Comparison of ENCODE assay signal across 22 cellular contexts in genomic region chr14:74771409-74771808, GRCh38.
"Had no signal": no experiment of that assay in that cellular context is flagged by ENCODE, and none has a peak within 500 bp of the region (broad histone marks: within the 10 kb centered on the region; RNA-seq: fewer than 3 reads in every experiment).

No MANE protein-coding gene starts in this region.

- H3K27ac ChIP-seq: heart left ventricle, thyroid gland, uterus had no signal

- H3K4me3 ChIP-seq: heart left ventricle, lung, thyroid gland, uterus had no signal

- DNase-seq: activated CD4-positive, alpha-beta T cell treated with anti-CD3 and anti-CD28 coated beads for 1 hour; activated CD4-positive, alpha-beta T cell treated with anti-CD3 and anti-CD28 coated beads, Interleukin-2, amount 50 U/mL, for 48 hours; activated gamma-delta T cell treated with Interleukin-2 at 50 U/mL for 16 hours; activated naive CD8-positive, alpha-beta T cell treated with anti-CD3 and anti-CD28 coated beads, Interleukin-2, amount 10 ng/mL, durations not matched to agents 7 days and 5 days; activated T-cell treated with anti-CD3 and anti-CD28 coated beads, Interleukin-2, amount 50 U/mL, for 4 hours; effector CD8-positive, alpha-beta T cell; foreskin melanocyte; heart left ventricle; left colon; nucleus accumbens; posterior cingulate gyrus; retina; stimulated activated CD4-positive, alpha-beta T cell treated with anti-CD3 and anti-CD28 coated beads, Interleukin-15, amount 100 ng/mL, for 24 hours; stimulated activated CD4-positive, alpha-beta T cell treated with anti-CD3 and anti-CD28 coated beads, Interleukin-4, amount 100 ng/mL, for 1 hour; stimulated activated naive B cell treated with anti-CD40 and anti-IgM and Interleukin-4, amounts not matched to agents 10 μg/mL and 1 μg/mL and 100 μg/mL, for 72 hours; SW 1271; thyroid gland; uterus had no signal

- H3K4me1 ChIP-seq: uterus had no signal

- H3K27ac Mint-ChIP-seq: activated naive CD8-positive, alpha-beta T cell treated with anti-CD3 and anti-CD28 coated beads, Interleukin-2, amount 10 ng/mL, durations not matched to agents 7 days and 5 days; stimulated activated naive B cell treated with anti-CD40 and anti-IgM and Interleukin-4, amounts not matched to agents 10 μg/mL and 1 μg/mL and 100 μg/mL, for 72 hours; T-helper 2 cell treated with Interferon-gamma antibody and Interleukin-4, amounts not matched to agents 5 μg/mL and 100 μg/mL, for 36 hours had no signal

- H3K4me3 Mint-ChIP-seq: activated naive CD8-positive, alpha-beta T cell treated with anti-CD3 and anti-CD28 coated beads, Interleukin-2, amount 10 ng/mL, durations not matched to agents 7 days and 5 days; activated T-cell treated with anti-CD3 and anti-CD28 coated beads, Interleukin-2, amount 50 U/mL, for 4 hours; central memory CD8-positive, alpha-beta T cell; stimulated activated naive B cell treated with anti-CD40 and anti-IgM and Interleukin-4, amounts not matched to agents 10 μg/mL and 1 μg/mL and 100 μg/mL, for 72 hours; T-helper 2 cell treated with Interferon-gamma antibody and Interleukin-4, amounts not matched to agents 5 μg/mL and 100 μg/mL, for 36 hours had no signal

- H3K36me3 ChIP-seq: thyroid gland, uterus had no signal

- H3K9me3 Mint-ChIP-seq: activated naive CD8-positive, alpha-beta T cell treated with anti-CD3 and anti-CD28 coated beads, Interleukin-2, amount 10 ng/mL, durations not matched to agents 7 days and 5 days; activated T-cell treated with anti-CD3 and anti-CD28 coated beads, Interleukin-2, amount 50 U/mL, for 4 hours; brain; central memory CD8-positive, alpha-beta T cell; stimulated activated naive B cell treated with anti-CD40 and anti-IgM and Interleukin-4, amounts not matched to agents 10 μg/mL and 1 μg/mL and 100 μg/mL, for 72 hours; T-helper 2 cell treated with Interferon-gamma antibody and Interleukin-4, amounts not matched to agents 5 μg/mL and 100 μg/mL, for 36 hours had no signal

- H3K27me3 ChIP-seq: heart left ventricle, thyroid gland, uterus had no signal

- ATAC-seq: activated T-cell treated with anti-CD3 and anti-CD28 coated beads, Interleukin-2, amount 50 U/mL, for 4 hours; left colon; stimulated activated naive B cell treated with anti-CD40 and anti-IgM and Interleukin-4, amounts not matched to agents 10 μg/mL and 1 μg/mL and 100 μg/mL, for 72 hours had no signal

- H3K9me3 ChIP-seq: heart left ventricle, thyroid gland, uterus had no signal

- H3K27me3 Mint-ChIP-seq: activated naive CD8-positive, alpha-beta T cell treated with anti-CD3 and anti-CD28 coated beads, Interleukin-2, amount 10 ng/mL, durations not matched to agents 7 days and 5 days; central memory CD8-positive, alpha-beta T cell; stimulated activated naive B cell treated with anti-CD40 and anti-IgM and Interleukin-4, amounts not matched to agents 10 μg/mL and 1 μg/mL and 100 μg/mL, for 72 hours had no signal
